Comparison of ENCODE assay signal across 8 cellular contexts in the genomic region with DNA sequence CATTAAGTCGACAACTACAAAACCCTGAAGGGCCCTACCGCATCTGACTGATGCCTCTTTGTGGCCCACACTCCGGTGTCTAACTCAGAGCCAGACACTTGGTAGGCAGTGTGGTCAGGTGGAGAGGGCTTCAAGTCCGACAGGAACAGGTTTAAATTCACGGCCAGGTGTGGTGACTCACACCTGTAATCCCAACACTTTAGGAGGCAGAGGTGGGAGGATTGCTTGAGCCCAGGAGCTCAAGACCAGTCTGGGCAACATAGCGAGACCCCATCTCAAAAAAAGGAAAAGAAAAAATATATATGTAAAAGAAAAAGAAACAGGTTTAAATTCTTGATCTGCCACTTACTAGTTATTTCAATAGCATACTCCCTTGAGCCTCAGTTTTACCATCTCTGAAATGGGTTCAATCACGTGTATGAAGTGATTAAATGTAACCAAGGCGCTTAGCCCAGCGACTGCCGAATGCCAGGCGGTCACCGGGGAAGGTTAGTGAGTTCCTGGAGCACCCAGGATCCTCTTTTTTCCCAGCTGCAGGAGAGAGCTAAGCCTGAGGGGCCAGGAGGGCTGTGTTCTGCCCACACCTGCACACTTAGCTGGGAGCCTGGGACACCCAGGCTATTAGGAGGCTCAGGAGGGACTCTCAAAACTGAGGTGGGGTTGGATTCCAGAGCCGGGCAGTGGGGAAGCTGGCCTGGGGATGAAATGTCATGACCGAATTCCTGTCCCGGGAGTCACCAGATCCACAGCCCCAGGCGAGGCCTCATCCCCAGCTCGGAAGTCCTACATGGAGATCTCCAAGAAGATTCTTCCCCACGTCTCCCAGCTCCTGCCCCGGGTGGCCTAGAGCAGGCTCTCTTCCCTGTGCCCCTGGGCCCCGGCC. TPM values are rescaled to one million over a fixed set of nuclear protein-coding genes. Genes with fewer than 3 reads are reported as not detected.
DNase-seq lines count a peak whose midpoint lies in the region; ATAC-seq and TF ChIP-seq lines count a peak whose summit lies in the region.

No MANE protein-coding gene starts in this region.

- 54% methylated on average over 19 of the region's 20 CpGs for WGBS in HUES64

- no peak overlapping the region for H3K27ac ChIP-seq in HUES64 (ENCODE audit: low read depth, low read length)
- H3K27ac ChIP-seq in right atrium auricular region = peak overlapping the region; percentile 98

- DNase-seq in G401 (ENCODE audit: low spot score) (peak; percentile 28), amniotic epithelial cell (ENCODE audit: low read depth) (peak; percentile 55), right atrium auricular region (ENCODE audit: low spot score) (peak; percentile 70), retinal pigment epithelial cell (ENCODE audit: low read depth) (no peak), NCI-H748 treated with DMSO at 0.1 percent for 48 hours (lab: John Stamatoyannopoulos, UW) (no peak), DMS79 (lab: John Stamatoyannopoulos, UW) (no peak)

- H3K9me3 ChIP-seq in HUES64 (ENCODE audit: insufficient read depth, low read depth, low read length) (peaks cover 7% of the 10 kb centered on the region; the same call in 1 of the 2 replicates), right atrium auricular region (no peaks in the 10 kb centered on the region)

- no peaks in the 10 kb centered on the region for H3K4me1 ChIP-seq in HUES64 (ENCODE audit: insufficient read depth, low read length)
- peaks cover 0 to 52% of the 10 kb centered on the region in 2 donors for H3K4me1 ChIP-seq in right atrium auricular region

- H3K36me3 ChIP-seq in HUES64 (ENCODE audit: insufficient read depth, low read length) (no peaks in the 10 kb centered on the region), right atrium auricular region (no peaks in the 10 kb centered on the region)

- peak overlapping the region; percentile 67 for H3K9ac ChIP-seq in HUES64 (ENCODE audit: low read depth, low read length)

- H3K27me3 ChIP-seq in HUES64 (ENCODE audit: insufficient read depth, low read length) = peaks cover 9% of the 10 kb centered on the region
- no peaks in the 10 kb centered on the region for H3K27me3 ChIP-seq in right atrium auricular region

- TF ChIP-seq CTCF in right atrium auricular region (IDR thresholded peaks at IDR 0.05) (no peak), retinal pigment epithelial cell (conservative IDR thresholded peaks at IDR 0.05; ENCODE audit: low read depth, low read length) (no peak)

- ATAC-seq in GM21825 (IDR thresholded peaks at IDR 0.05; ENCODE audit: unreplicated experiment) = no peak

- in situ Hi-C loops in G401 (cut with HindIII; ENCODE audit: low sequenced_read_pairs) = no loop called here

- H3K4me3 ChIP-seq in HUES64 (ENCODE audit: low read length) (peak overlapping the region; percentile 74), right atrium auricular region (peak overlapping the region; percentile 97 to 100), retinal pigment epithelial cell (ENCODE audit: low read length) (peak overlapping the region; percentile 69)

RNA-seq across cellular contexts. Expression of a gene that starts 0.9 kb away (rescaled TPM):
- 163 and 179 TPM in 2 replicates for total RNA-seq in G401 (2014; rRNA removed; shearing (Covaris generic))
- 20.1 TPM for polyA plus RNA-seq in HUES64 (2013, experiment 1 of 2)
- 19.5 TPM for polyA plus RNA-seq in HUES64 (2013, experiment 2 of 2)
- total RNA-seq in right atrium auricular region = 100 to 1,000 TPM; 241 to 341 TPM

RNA-seq across cellular contexts. Expression of a gene that starts 26.9 kb away (rescaled TPM):
- total RNA-seq in G401 (2014; rRNA removed; shearing (Covaris generic)) = 119 and 175 TPM in 2 replicates
- 104 TPM for polyA plus RNA-seq in HUES64 (2013, experiment 1 of 2)
- polyA plus RNA-seq in HUES64 (2013, experiment 2 of 2) = 123 TPM
- 100 to 1,000 TPM; 231 to 249 TPM for total RNA-seq in right atrium auricular region

RNA-seq across cellular contexts. Expression of a gene that starts 27.1 kb away (rescaled TPM):
- 44.4 and 47.9 TPM in 2 replicates for total RNA-seq in G401 (2014; rRNA removed; shearing (Covaris generic))
- 64.0 TPM for polyA plus RNA-seq in HUES64 (2013, experiment 1 of 2)
- polyA plus RNA-seq in HUES64 (2013, experiment 2 of 2) = 47.9 TPM
- 10 to 100 TPM; 11.8 to 16.0 TPM for total RNA-seq in right atrium auricular region

RNA-seq across cellular contexts. Expression of a gene that starts 32.7 kb away (rescaled TPM):
- 24.9 and 29.4 TPM in 2 replicates for total RNA-seq in G401 (2014; rRNA removed; shearing (Covaris generic))
- polyA plus RNA-seq in HUES64 (2013, experiment 1 of 2) = 30.0 TPM
- polyA plus RNA-seq in HUES64 (2013, experiment 2 of 2) = 30.5 TPM
- 10 to 100 TPM; 14.4 to 19.5 TPM for total RNA-seq in right atrium auricular region

RNA-seq across cellular contexts. Expression of a gene that starts 50.2 kb away (rescaled TPM):
- 0.03 TPM in 1 of 2 replicates, not detected in the other for total RNA-seq in G401 (2014; rRNA removed; shearing (Covaris generic))
- polyA plus RNA-seq in HUES64 (2013, experiment 1 of 2) = 3.7 TPM
- polyA plus RNA-seq in HUES64 (2013, experiment 2 of 2) = 4.2 TPM
- total RNA-seq in right atrium auricular region = 1 to 10 TPM; 4.0 to 5.8 TPM

Comparison
In these comparisons a context has a peak if more than half of its experiments do, and no peak if none do; other contexts are left out.
1. DNase-seq: peak in G401 (single experiment), amniotic epithelial cell (single experiment) and right atrium auricular region (single experiment); none in retinal pigment epithelial cell (single experiment), NCI-H748 treated with DMSO at 0.1 percent for 48 hours (single experiment) and DMS79 (single experiment).
2. Peak in every context shown above with its lines, with median percentiles within 50 percentile points of each other: H3K4me3 ChIP-seq.